Comparison of ENCODE assay signal across 19 cellular contexts in genomic region chr10:123570898-123571515, GRCh38.
DNase-seq lines count a peak whose midpoint lies in the region; ATAC-seq and TF ChIP-seq lines count a peak whose summit lies in the region.
"Had no signal": no experiment of that assay in that cellular context is flagged by ENCODE, and none has a peak within 500 bp of the region (broad histone marks: within the 10 kb centered on the region; RNA-seq: fewer than 3 reads in every experiment).

No MANE protein-coding gene starts in this region.

- H3K4me1 Mint-ChIP-seq in activated CD8-positive, alpha-beta memory T cell treated with anti-CD3 and anti-CD28 coated beads, Interleukin-2, amount 10 ng/mL, durations not matched to agents 7 days and 5 days: no peaks in the 10 kb centered on the region

- CTCF ChIA-PET in activated CD8-positive, alpha-beta memory T cell treated with anti-CD3 and anti-CD28 coated beads, Interleukin-2, amount 10 ng/mL, durations not matched to agents 7 days and 5 days (lab: Charles Lee): no interaction called here

- no peak for ATAC-seq in activated CD8-positive, alpha-beta memory T cell treated with anti-CD3 and anti-CD28 coated beads, Interleukin-2, amount 10 ng/mL, durations not matched to agents 7 days and 5 days
- no peak for ATAC-seq in left lobe of liver
- ATAC-seq in HG03159 (IDR thresholded peaks at IDR 0.05; ENCODE audit: unreplicated experiment): no peak
- ATAC-seq: A549; CD8-positive, alpha-beta T cell; GM12878 had no signal

- no peaks in the 10 kb centered on the region for H3K9me3 Mint-ChIP-seq in activated CD8-positive, alpha-beta memory T cell treated with anti-CD3 and anti-CD28 coated beads, Interleukin-2, amount 10 ng/mL, durations not matched to agents 7 days and 5 days (ENCODE audit: low read depth)
- H3K9me3 Mint-ChIP-seq: CD8-positive, alpha-beta T cell; HFFc6 had no signal

- H3K4me3 ChIP-seq in coronary artery: no peak overlapping the region
- H3K4me3 ChIP-seq: A549, GM12878 had no signal

- H3K4me3 Mint-ChIP-seq in activated CD8-positive, alpha-beta memory T cell treated with anti-CD3 and anti-CD28 coated beads, Interleukin-2, amount 10 ng/mL, durations not matched to agents 7 days and 5 days: no peak overlapping the region
- H3K4me3 Mint-ChIP-seq: CD8-positive, alpha-beta T cell; HFFc6 had no signal

- DNase-seq in activated CD8-positive, alpha-beta memory T cell treated with anti-CD3 and anti-CD28 coated beads, Interleukin-2, amount 50 U/mL, for 48 hours: peak; percentile 33
- DNase-seq in activated CD8-positive, alpha-beta memory T cell treated with anti-CD3 and anti-CD28 coated beads, Interleukin-2, amount 10 ng/mL, durations not matched to agents 7 days and 5 days: no peak
- DNase-seq in coronary artery (ENCODE audit: low spot score): peak; percentile 54
- DNase-seq in left lobe of liver (ENCODE audit: low spot score): peak; percentile 14
- peak; percentile 28 for DNase-seq in posterior vena cava (ENCODE audit: low spot score)
- DNase-seq in cerebellar cortex (ENCODE audit: low spot score): no peak
- no peak for DNase-seq in HuH-7.5 (ENCODE audit: low spot score)
- DNase-seq: AML-193, DMS 273 treated with DMSO at 0.1 percent for 48 hours, DMS53, DND-41, EL, HCEC 1CT, HFFc6 had no signal

- TF ChIP-seq CTCF in coronary artery (IDR thresholded peaks at IDR 0.05): no peak

- no peak overlapping the region for H3K27ac Mint-ChIP-seq in activated CD8-positive, alpha-beta memory T cell treated with anti-CD3 and anti-CD28 coated beads, Interleukin-2, amount 10 ng/mL, durations not matched to agents 7 days and 5 days
- H3K27ac Mint-ChIP-seq: CD8-positive, alpha-beta T cell; HFFc6 had no signal

- peaks cover 6% of the 10 kb centered on the region for H3K27me3 Mint-ChIP-seq in activated CD8-positive, alpha-beta memory T cell treated with anti-CD3 and anti-CD28 coated beads, Interleukin-2, amount 10 ng/mL, durations not matched to agents 7 days and 5 days

- H3K36me3 Mint-ChIP-seq in activated CD8-positive, alpha-beta memory T cell treated with anti-CD3 and anti-CD28 coated beads, Interleukin-2, amount 10 ng/mL, durations not matched to agents 7 days and 5 days: no peaks in the 10 kb centered on the region
- H3K36me3 Mint-ChIP-seq: CD8-positive, alpha-beta T cell had no signal

- no peak overlapping the region for H3K27ac ChIP-seq in coronary artery
- H3K27ac ChIP-seq: 22Rv1, A549 had no signal

- intact Hi-C loops in posterior vena cava (cut with DNase I): loop anchor here in 1 of 2 donors (10.0 kb wide), 1 partner anchor 814 kb away; no protein-coding TSS in a partner anchor

Comparison
In these comparisons a context has a peak if more than half of its experiments do, and no peak if none do; other contexts are left out.
1. DNase-seq: peak in activated CD8-positive, alpha-beta memory T cell treated with anti-CD3 and anti-CD28 coated beads, Interleukin-2, amount 50 U/mL, for 48 hours (single experiment), coronary artery (single experiment), left lobe of liver (single experiment) and posterior vena cava (single experiment); none in activated CD8-positive, alpha-beta memory T cell treated with anti-CD3 and anti-CD28 coated beads, Interleukin-2, amount 10 ng/mL, durations not matched to agents 7 days and 5 days (single experiment), cerebellar cortex (single experiment) and HuH-7.5 (single experiment).